16 cellular contexts compared by ENCODE assay signal in genomic region chr1:35319988-35320713, GRCh38. TPM values are rescaled to one million over a fixed set of nuclear protein-coding genes. Genes with fewer than 3 reads are reported as not detected.
DNase-seq lines count a peak whose midpoint lies in the region; ATAC-seq and TF ChIP-seq lines count a peak whose summit lies in the region.
"Had no signal": no experiment of that assay in that cellular context is flagged by ENCODE, and none has a peak within 500 bp of the region (broad histone marks: within the 10 kb centered on the region; RNA-seq: fewer than 3 reads in every experiment).

No MANE protein-coding gene starts in this region.

- DNase-seq in EH (ENCODE audit: low read depth) (peak; percentile 69), WTC11 (ENCODE audit: low spot score) (no peak), fibroblast of mammary gland (ENCODE audit: low read depth) (peak; percentile 18), lower lobe of right lung (no peak), glutamatergic neuron (no peak)
- DNase-seq: activated CD4-positive, alpha-beta T cell treated with anti-CD3 and anti-CD28 coated beads, Interleukin-2, amount 10 ng/mL, durations not matched to agents 7 days and 5 days; midbrain; NCI-H1105; NCI-H345; PC-9; T-helper 17 cell had no signal

- no peak overlapping the region for H3K4me3 ChIP-seq in fibroblast of mammary gland (ENCODE audit: control insufficient read depth, low read depth, low read length)
- no peak overlapping the region for H3K4me3 ChIP-seq in lower lobe of right lung
- H3K4me3 ChIP-seq: PC-9 had no signal

- no peak for TF ChIP-seq CTCF in WTC11 (IDR thresholded peaks at IDR 0.05)
- no peak for TF ChIP-seq CTCF in fibroblast of mammary gland (conservative IDR thresholded peaks at IDR 0.05; ENCODE audit: control insufficient read depth, insufficient read depth, low read depth, low read length)
- TF ChIP-seq CTCF in lower lobe of right lung (IDR thresholded peaks at IDR 0.05) = no peak
- no peak for TF ChIP-seq CTCF in glutamatergic neuron (IDR thresholded peaks at IDR 0.05; ENCODE audit: partially characterized antibody, unreplicated experiment)

- no peaks in the 10 kb centered on the region for H3K36me3 ChIP-seq in lower lobe of right lung

- no peaks in the 10 kb centered on the region for H3K9me3 ChIP-seq in lower lobe of right lung

- intact Hi-C loops in lower lobe of right lung (cut with DNase I) = no loop called here

- H3K4me3 Mint-ChIP-seq in WTC11 = no peak overlapping the region
- H3K4me3 Mint-ChIP-seq in glutamatergic neuron (ENCODE audit: unreplicated experiment) = no peak overlapping the region
- H3K4me3 Mint-ChIP-seq: activated CD4-positive, alpha-beta T cell treated with anti-CD3 and anti-CD28 coated beads, Interleukin-2, amount 10 ng/mL, durations not matched to agents 7 days and 5 days; activated T-helper 1 cell treated with anti-CD3 and anti-CD28 coated beads, Interleukin-12 subunit alpha, Interleukin-12 subunit beta, Interleukin-2, Interleukin-4 antibody, amounts not matched to agents 30 ng/mL and 10 ng/mL and 1 ng/mL, durations not matched to agents 14 hours and 24 hours and 36 hours; brain; T-helper 17 cell had no signal

- POLR2A ChIA-PET in WTC11 (lab: Charles Lee) = interaction anchor here (0.5 kb wide), 1 partner anchor 216 kb away, joined by 3 read pairs; no protein-coding TSS in a partner anchor

- H3K27me3 ChIP-seq in lower lobe of right lung (ENCODE audit: low read depth) = no peaks in the 10 kb centered on the region

- H3K27ac Mint-ChIP-seq in WTC11 = peak overlapping the region; percentile 54
- H3K27ac Mint-ChIP-seq in glutamatergic neuron (ENCODE audit: unreplicated experiment) = no peak overlapping the region
- H3K27ac Mint-ChIP-seq: activated CD4-positive, alpha-beta T cell treated with anti-CD3 and anti-CD28 coated beads, Interleukin-2, amount 10 ng/mL, durations not matched to agents 7 days and 5 days; activated T-helper 1 cell treated with anti-CD3 and anti-CD28 coated beads, Interleukin-12 subunit alpha, Interleukin-12 subunit beta, Interleukin-2, Interleukin-4 antibody, amounts not matched to agents 30 ng/mL and 10 ng/mL and 1 ng/mL, durations not matched to agents 14 hours and 24 hours and 36 hours; T-helper 17 cell had no signal

- no peak for ATAC-seq in WTC11
- peak; percentile 61 to 73 for ATAC-seq in lower lobe of right lung
- ATAC-seq in GM21576 (IDR thresholded peaks at IDR 0.05; ENCODE audit: unreplicated experiment) = no peak
- no peak for ATAC-seq in HG03175 (IDR thresholded peaks at IDR 0.05; ENCODE audit: unreplicated experiment)
- ATAC-seq in GM18873 (IDR thresholded peaks at IDR 0.05; ENCODE audit: low FRiP score, unreplicated experiment) = no peak
- ATAC-seq: T-helper 17 cell had no signal

- H3K4me1 Mint-ChIP-seq in WTC11 (peaks cover 5% of the 10 kb centered on the region; the same call in 1 of the 2 replicates), glutamatergic neuron (ENCODE audit: low read depth, unreplicated experiment) (peaks cover 1% of the 10 kb centered on the region)

- H3K9me3 Mint-ChIP-seq in WTC11 = peaks cover 3% of the 10 kb centered on the region; the same call in 1 of the 2 replicates
- no peaks in the 10 kb centered on the region for H3K9me3 Mint-ChIP-seq in glutamatergic neuron (ENCODE audit: unreplicated experiment)
- H3K9me3 Mint-ChIP-seq: activated T-helper 1 cell treated with anti-CD3 and anti-CD28 coated beads, Interleukin-12 subunit alpha, Interleukin-12 subunit beta, Interleukin-2, Interleukin-4 antibody, amounts not matched to agents 30 ng/mL and 10 ng/mL and 1 ng/mL, durations not matched to agents 14 hours and 24 hours and 36 hours had no signal

- H3K4me1 ChIP-seq in lower lobe of right lung = peaks cover 8% of the 10 kb centered on the region

- H3K36me3 Mint-ChIP-seq in WTC11 (peaks cover 7% of the 10 kb centered on the region), glutamatergic neuron (ENCODE audit: unreplicated experiment) (no peaks in the 10 kb centered on the region)

- H3K27me3 Mint-ChIP-seq in WTC11 (ENCODE audit: low read depth) (no peaks in the 10 kb centered on the region), glutamatergic neuron (ENCODE audit: unreplicated experiment) (no peaks in the 10 kb centered on the region)
- H3K27me3 Mint-ChIP-seq: activated CD4-positive, alpha-beta T cell treated with anti-CD3 and anti-CD28 coated beads, Interleukin-2, amount 10 ng/mL, durations not matched to agents 7 days and 5 days; brain; T-helper 17 cell had no signal

- CTCF ChIA-PET in WTC11 (lab: Charles Lee) = no interaction called here

- no peak overlapping the region for H3K27ac ChIP-seq in lower lobe of right lung
- H3K27ac ChIP-seq: PC-9 had no signal

TF ChIP-seq in WTC11, 78 proteins besides CTCF, POLR2A, EP300 and RAD21:
- TF ChIP-seq JUN (CRISPR knock-in tag; IDR thresholded peaks at IDR 0.05) (no peak), TCF7 (CRISPR knock-in tag; IDR thresholded peaks at IDR 0.05; ENCODE audit: low read depth) (no peak), NFYB (CRISPR knock-in tag; conservative IDR thresholded peaks at IDR 0.05; ENCODE audit: low read depth) (no peak), E2F5 (CRISPR knock-in tag; IDR thresholded peaks at IDR 0.05) (no peak), ATF1 (CRISPR knock-in tag; IDR thresholded peaks at IDR 0.05) (no peak)

RNA-seq across cellular contexts. Expression of gene ZMYM4, which starts 51.6 kb away (rescaled TPM):
- total RNA-seq in WTC11 (2021) = 60.3 to 66.8 TPM (median 63.8 TPM) in 3 replicates
- total RNA-seq in lower lobe of right lung = 48.4 TPM
- 64.8 TPM for total RNA-seq in glutamatergic neuron (ENCODE audit: unreplicated experiment)

Comparison
In these comparisons a context has a peak if more than half of its experiments do, and no peak if none do; other contexts are left out.
1. DNase-seq: peak in EH (single experiment) and fibroblast of mammary gland (single experiment); none in WTC11 (single experiment), lower lobe of right lung (single experiment) and glutamatergic neuron (single experiment).
2. ATAC-seq: peak in lower lobe of right lung (2 of 2); none in WTC11 (single experiment), GM21576 (single experiment), HG03175 (single experiment) and GM18873 (single experiment).